In the genomic region with DNA sequence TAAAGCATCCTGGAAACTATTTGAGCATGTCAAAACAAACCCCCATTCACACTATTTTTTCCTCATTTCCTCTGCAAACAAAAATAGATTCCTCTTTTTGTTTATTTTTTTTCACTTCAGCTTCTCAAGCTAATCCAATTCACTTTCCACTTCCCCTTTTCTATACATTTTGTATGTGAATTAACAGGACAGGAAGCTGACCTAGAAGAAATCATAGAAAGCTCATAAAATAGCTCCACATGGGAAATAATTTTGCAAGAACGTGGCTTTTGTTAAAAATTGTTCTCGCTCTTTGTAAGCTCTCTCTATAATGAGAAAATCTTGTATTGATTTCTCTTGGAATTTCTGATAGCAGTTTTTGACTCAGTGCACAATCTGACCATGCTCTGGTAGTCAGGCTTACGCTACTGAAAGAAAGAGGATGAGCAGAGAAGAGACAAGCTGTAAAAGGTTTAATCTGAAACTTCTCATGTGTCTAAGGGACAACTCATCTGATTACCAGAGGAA, we compare ENCODE assay signal across 9 cellular contexts.
DNase-seq lines count a peak whose midpoint lies in the region; ATAC-seq, FAIRE-seq and TF ChIP-seq lines count a peak whose summit lies in the region.
"Had no signal": no experiment of that assay in that cellular context is flagged by ENCODE, and none has a peak within 500 bp of the region (broad histone marks: within the 10 kb centered on the region; RNA-seq: fewer than 3 reads in every experiment).

No MANE protein-coding gene starts in this region.

- ATAC-seq in GM21360 (IDR thresholded peaks at IDR 0.05; ENCODE audit: unreplicated experiment) (peak; percentile 68), HG03103 (IDR thresholded peaks at IDR 0.05; ENCODE audit: low read depth, unreplicated experiment) (peak; percentile 68)

- no peak for FAIRE-seq in H54 (lab: Jason Lieb, UNC)

- TF ChIP-seq CTCF in GM10266 (IDR thresholded peaks at IDR 0.05; ENCODE audit: control insufficient read depth, insufficient read depth, low read depth, missing control alignments): no peak

- peak; percentile 42 for DNase-seq in GM10266 (ENCODE audit: extremely low spot score)
- DNase-seq in RPMI8226: peak; percentile 14
- no peak for DNase-seq in central memory CD4-positive, alpha-beta T cell
- DNase-seq in H54 (ENCODE audit: insufficient read length, low spot score): no peak
- no peak for DNase-seq in NCI-H187 (lab: John Stamatoyannopoulos, UW)
- no peak for DNase-seq in NCI-H2171 treated with DMSO at 0.1 percent for 48 hours (lab: John Stamatoyannopoulos, UW)
- DNase-seq: NCI-H146 had no signal

- no peak for TF ChIP-seq POLR2A in H54 (IDR thresholded peaks at IDR 0.05; ENCODE audit: low read depth, low read length)

Comparison
In these comparisons a context has a peak if more than half of its experiments do, and no peak if none do; other contexts are left out.
1. DNase-seq: peak in GM10266 (single experiment) and RPMI8226 (single experiment); none in central memory CD4-positive, alpha-beta T cell (single experiment), H54 (single experiment), NCI-H187 (0 of 2) and NCI-H2171 treated with DMSO at 0.1 percent for 48 hours (single experiment).